In the genomic region with DNA sequence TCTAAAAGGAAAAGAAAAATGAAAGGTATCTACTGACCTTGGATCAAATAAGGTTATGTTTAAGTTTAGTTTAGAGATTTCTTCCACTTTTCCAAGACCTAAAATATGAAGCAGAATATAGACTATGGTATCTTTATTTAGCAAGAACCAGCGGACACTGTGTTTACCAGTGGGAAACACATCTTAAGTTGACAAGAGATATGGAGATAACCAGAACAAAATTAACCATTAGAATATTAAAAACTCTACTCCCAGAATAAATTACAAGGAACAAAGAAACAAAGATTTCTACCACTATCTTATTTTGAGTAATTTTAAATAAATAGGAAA, we compare ENCODE assay signal across 2 cellular contexts.
TF ChIP-seq lines count a peak whose summit lies in the region.

No MANE protein-coding gene starts in this region.

TF ChIP-seq in A549, 52 proteins besides CTCF, POLR2A, EP300 and RAD21 (continued from another document):
- TF ChIP-seq, protein P1, sequence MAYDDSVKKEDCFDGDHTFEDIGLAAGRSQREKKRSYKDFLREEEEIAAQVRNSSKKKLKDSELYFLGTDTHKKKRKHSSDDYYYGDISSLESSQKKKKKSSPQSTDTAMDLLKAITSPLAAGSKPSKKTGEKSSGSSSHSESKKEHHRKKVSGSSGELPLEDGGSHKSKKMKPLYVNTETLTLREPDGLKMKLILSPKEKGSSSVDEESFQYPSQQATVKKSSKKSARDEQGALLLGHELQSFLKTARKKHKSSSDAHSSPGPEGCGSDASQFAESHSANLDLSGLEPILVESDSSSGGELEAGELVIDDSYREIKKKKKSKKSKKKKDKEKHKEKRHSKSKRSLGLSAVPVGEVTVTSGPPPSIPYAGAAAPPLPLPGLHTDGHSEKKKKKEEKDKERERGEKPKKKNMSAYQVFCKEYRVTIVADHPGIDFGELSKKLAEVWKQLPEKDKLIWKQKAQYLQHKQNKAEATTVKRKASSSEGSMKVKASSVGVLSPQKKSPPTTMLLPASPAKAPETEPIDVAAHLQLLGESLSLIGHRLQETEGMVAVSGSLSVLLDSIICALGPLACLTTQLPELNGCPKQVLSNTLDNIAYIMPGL (CRISPR knock-in tag; IDR thresholded peaks at IDR 0.05; ENCODE audit: borderline replicate concordance) = no peak
- no peak for TF ChIP-seq MAFK (IDR thresholded peaks at IDR 0.05; ENCODE audit: partially characterized antibody)
- TF ChIP-seq HES2 (IDR thresholded peaks at IDR 0.05) = no peak
- no peak for TF ChIP-seq ZFP36 (IDR thresholded peaks at IDR 0.05; ENCODE audit: borderline replicate concordance, partially characterized antibody)
- TF ChIP-seq, protein P2, sequence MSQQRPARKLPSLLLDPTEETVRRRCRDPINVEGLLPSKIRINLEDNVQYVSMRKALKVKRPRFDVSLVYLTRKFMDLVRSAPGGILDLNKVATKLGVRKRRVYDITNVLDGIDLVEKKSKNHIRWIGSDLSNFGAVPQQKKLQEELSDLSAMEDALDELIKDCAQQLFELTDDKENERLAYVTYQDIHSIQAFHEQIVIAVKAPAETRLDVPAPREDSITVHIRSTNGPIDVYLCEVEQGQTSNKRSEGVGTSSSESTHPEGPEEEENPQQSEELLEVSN (IDR thresholded peaks at IDR 0.05; ENCODE audit: borderline replicate concordance, low read depth) = no peak
- TF ChIP-seq PHF8 (IDR thresholded peaks at IDR 0.05; ENCODE audit: borderline replicate concordance, low read depth) = no peak
- no peak for TF ChIP-seq JUNB (IDR thresholded peaks at IDR 0.05)
- no peak for TF ChIP-seq KDM5A (IDR thresholded peaks at IDR 0.05)
- no peak for TF ChIP-seq POLR2AphosphoS2 (conservative IDR thresholded peaks at IDR 0.05; ENCODE audit: low read length)
- no peak for TF ChIP-seq GATA3 (IDR thresholded peaks at IDR 0.05; ENCODE audit: borderline replicate concordance)
- TF ChIP-seq USF2 (IDR thresholded peaks at IDR 0.05) = no peak
- no peak for TF ChIP-seq EHMT2 (IDR thresholded peaks at IDR 0.05; ENCODE audit: low read depth)
- TF ChIP-seq CBX2 (IDR thresholded peaks at IDR 0.05; ENCODE audit: borderline replicate concordance, low read depth) = no peak

TF ChIP-seq in K562, 482 proteins besides CTCF, POLR2A, EP300 and RAD21 (continued from another document and continues in another):
- TF ChIP-seq RAD51 (IDR thresholded peaks at IDR 0.05; ENCODE audit: borderline replicate concordance, low read depth) (peak; percentile 3; the same call in 1 of the 2 replicates), ZNF655 (CRISPR knock-in tag; IDR thresholded peaks at IDR 0.05) (no peak), NFRKB (IDR thresholded peaks at IDR 0.05; ENCODE audit: low read depth) (peak; percentile 10; the same call in 1 of the 2 replicates), THRAP3 (IDR thresholded peaks at IDR 0.05; ENCODE audit: borderline replicate concordance) (0 out of 2 replicates have a peak, but pooled peaks have one; percentile 11), CLOCK (CRISPR knock-in tag; IDR thresholded peaks at IDR 0.05; ENCODE audit: borderline replicate concordance) (no peak), NFIX (CRISPR knock-in tag; IDR thresholded peaks at IDR 0.05; ENCODE audit: low read depth) (no peak), JUND (IDR thresholded peaks at IDR 0.05; ENCODE audit: borderline replicate concordance, low read depth, low read length) (no peak), JUND (tag; IDR thresholded peaks at IDR 0.05; ENCODE audit: borderline replicate concordance, low read depth, low read length) (0 out of 3 replicates have a peak, but pooled peaks have one; percentile 3), CBX5 (IDR thresholded peaks at IDR 0.05; ENCODE audit: borderline replicate concordance, low read depth) (no peak), ZNF707 (CRISPR knock-in tag; conservative IDR thresholded peaks at IDR 0.05) (no peak), ZNF780A (CRISPR knock-in tag; IDR thresholded peaks at IDR 0.05) (no peak), ILK (tag; IDR thresholded peaks at IDR 0.05; ENCODE audit: borderline replicate concordance, low read depth) (no peak), MTA2 (IDR thresholded peaks at IDR 0.05; ENCODE audit: low read depth) (no peak), SRSF3 (IDR thresholded peaks at IDR 0.05; ENCODE audit: insufficient read depth, low read length) (no peak), MYC (IDR thresholded peaks at IDR 0.05; ENCODE audit: low read depth, low read length) (no peak), MYC (CRISPR knock-in tag; IDR thresholded peaks at IDR 0.05; ENCODE audit: borderline replicate concordance, low read depth) (no peak), SMAD4 (CRISPR knock-in tag; conservative IDR thresholded peaks at IDR 0.05) (no peak; the same call in 1 of the 2 replicates), ZNF609 (CRISPR knock-in tag; IDR thresholded peaks at IDR 0.05; ENCODE audit: borderline replicate concordance) (no peak), ADNP (tag; IDR thresholded peaks at IDR 0.05) (peak; percentile 13; the same call in 1 of the 2 replicates), SMARCE1 (IDR thresholded peaks at IDR 0.05) (0 out of 2 replicates have a peak, but pooled peaks have one; percentile 16), GABPA (tag; conservative IDR thresholded peaks at IDR 0.05; ENCODE audit: low read depth) (peak; percentile 23; the same call in 1 of the 2 replicates), FOXK2 (conservative IDR thresholded peaks at IDR 0.05 in 1 of 2, IDR thresholded peaks at IDR 0.05 in 1 of 2; ENCODE audit: low read depth in 2 of 2) (peak in 1 of 2 experiments; percentile 64; a peak in 2 of 4 replicates), SFPQ (IDR thresholded peaks at IDR 0.05; ENCODE audit: low read depth, low read length) (no peak), ESRRA (IDR thresholded peaks at IDR 0.05; ENCODE audit: borderline replicate concordance, low read depth) (0 out of 2 replicates have a peak, but pooled peaks have one; percentile 4)
- TF ChIP-seq, protein P3, sequence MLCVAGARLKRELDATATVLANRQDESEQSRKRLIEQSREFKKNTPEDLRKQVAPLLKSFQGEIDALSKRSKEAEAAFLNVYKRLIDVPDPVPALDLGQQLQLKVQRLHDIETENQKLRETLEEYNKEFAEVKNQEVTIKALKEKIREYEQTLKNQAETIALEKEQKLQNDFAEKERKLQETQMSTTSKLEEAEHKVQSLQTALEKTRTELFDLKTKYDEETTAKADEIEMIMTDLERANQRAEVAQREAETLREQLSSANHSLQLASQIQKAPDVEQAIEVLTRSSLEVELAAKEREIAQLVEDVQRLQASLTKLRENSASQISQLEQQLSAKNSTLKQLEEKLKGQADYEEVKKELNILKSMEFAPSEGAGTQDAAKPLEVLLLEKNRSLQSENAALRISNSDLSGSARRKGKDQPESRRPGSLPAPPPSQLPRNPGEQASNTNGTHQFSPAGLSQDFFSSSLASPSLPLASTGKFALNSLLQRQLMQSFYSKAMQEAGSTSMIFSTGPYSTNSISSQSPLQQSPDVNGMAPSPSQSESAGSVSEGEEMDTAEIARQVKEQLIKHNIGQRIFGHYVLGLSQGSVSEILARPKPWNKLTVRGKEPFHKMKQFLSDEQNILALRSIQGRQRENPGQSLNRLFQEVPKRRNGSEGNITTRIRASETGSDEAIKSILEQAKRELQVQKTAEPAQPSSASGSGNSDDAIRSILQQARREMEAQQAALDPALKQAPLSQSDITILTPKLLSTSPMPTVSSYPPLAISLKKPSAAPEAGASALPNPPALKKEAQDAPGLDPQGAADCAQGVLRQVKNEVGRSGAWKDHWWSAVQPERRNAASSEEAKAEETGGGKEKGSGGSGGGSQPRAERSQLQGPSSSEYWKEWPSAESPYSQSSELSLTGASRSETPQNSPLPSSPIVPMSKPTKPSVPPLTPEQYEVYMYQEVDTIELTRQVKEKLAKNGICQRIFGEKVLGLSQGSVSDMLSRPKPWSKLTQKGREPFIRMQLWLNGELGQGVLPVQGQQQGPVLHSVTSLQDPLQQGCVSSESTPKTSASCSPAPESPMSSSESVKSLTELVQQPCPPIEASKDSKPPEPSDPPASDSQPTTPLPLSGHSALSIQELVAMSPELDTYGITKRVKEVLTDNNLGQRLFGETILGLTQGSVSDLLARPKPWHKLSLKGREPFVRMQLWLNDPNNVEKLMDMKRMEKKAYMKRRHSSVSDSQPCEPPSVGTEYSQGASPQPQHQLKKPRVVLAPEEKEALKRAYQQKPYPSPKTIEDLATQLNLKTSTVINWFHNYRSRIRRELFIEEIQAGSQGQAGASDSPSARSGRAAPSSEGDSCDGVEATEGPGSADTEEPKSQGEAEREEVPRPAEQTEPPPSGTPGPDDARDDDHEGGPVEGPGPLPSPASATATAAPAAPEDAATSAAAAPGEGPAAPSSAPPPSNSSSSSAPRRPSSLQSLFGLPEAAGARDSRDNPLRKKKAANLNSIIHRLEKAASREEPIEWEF (CRISPR knock-in tag; IDR thresholded peaks at IDR 0.05) = no peak
- TF ChIP-seq, protein P4, sequence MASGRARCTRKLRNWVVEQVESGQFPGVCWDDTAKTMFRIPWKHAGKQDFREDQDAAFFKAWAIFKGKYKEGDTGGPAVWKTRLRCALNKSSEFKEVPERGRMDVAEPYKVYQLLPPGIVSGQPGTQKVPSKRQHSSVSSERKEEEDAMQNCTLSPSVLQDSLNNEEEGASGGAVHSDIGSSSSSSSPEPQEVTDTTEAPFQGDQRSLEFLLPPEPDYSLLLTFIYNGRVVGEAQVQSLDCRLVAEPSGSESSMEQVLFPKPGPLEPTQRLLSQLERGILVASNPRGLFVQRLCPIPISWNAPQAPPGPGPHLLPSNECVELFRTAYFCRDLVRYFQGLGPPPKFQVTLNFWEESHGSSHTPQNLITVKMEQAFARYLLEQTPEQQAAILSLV (tag; IDR thresholded peaks at IDR 0.05) = no peak
- TF ChIP-seq, protein P5, sequence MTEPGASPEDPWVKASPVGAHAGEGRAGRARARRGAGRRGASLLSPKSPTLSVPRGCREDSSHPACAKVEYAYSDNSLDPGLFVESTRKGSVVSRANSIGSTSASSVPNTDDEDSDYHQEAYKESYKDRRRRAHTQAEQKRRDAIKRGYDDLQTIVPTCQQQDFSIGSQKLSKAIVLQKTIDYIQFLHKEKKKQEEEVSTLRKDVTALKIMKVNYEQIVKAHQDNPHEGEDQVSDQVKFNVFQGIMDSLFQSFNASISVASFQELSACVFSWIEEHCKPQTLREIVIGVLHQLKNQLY (CRISPR knock-in tag; conservative IDR thresholded peaks at IDR 0.05) = no peak
